Comparison of ENCODE assay signal across 26 cellular contexts in genomic region chr2:170369228-170369627, GRCh38.
"Had no signal": no experiment of that assay in that cellular context is flagged by ENCODE, and none has a peak within 500 bp of the region (broad histone marks: within the 10 kb centered on the region; RNA-seq: fewer than 3 reads in every experiment).

No MANE protein-coding gene starts in this region.

- H3K27ac ChIP-seq: coronary artery, esophagus muscularis mucosa, foreskin keratinocyte, gastroesophageal sphincter, heart left ventricle, hepatocyte, parathyroid adenoma, prostate gland, right atrium auricular region, sigmoid colon, testis, tibial artery had no signal

- H3K9me3 Mint-ChIP-seq: memory B cell; mesothelial cell of epicardium; naive B cell; natural killer cell treated with Interleukin-12 subunit alpha and Interleukin-12 subunit beta and Interleukin-15 and Interleukin-18, amount 100 ng/mL, for 72 hours; neural crest cell; stimulated activated memory B cell treated with anti-CD40 and anti-IgM and Interleukin-4, amounts not matched to agents 10 μg/mL and 1 μg/mL and 100 μg/mL, for 72 hours; type B pancreatic cell had no signal

- H3K36me3 ChIP-seq: esophagus muscularis mucosa, gastroesophageal sphincter, heart left ventricle, prostate gland, right atrium auricular region, sigmoid colon, tibial artery had no signal

- H3K27ac Mint-ChIP-seq: memory B cell; mesothelial cell of epicardium; naive B cell; natural killer cell treated with Interleukin-12 subunit alpha and Interleukin-12 subunit beta and Interleukin-15 and Interleukin-18, amount 100 ng/mL, for 72 hours; stimulated activated memory B cell treated with anti-CD40 and anti-IgM and Interleukin-4, amounts not matched to agents 10 μg/mL and 1 μg/mL and 100 μg/mL, for 72 hours; type B pancreatic cell had no signal

- H3K4me3 Mint-ChIP-seq: memory B cell; mesothelial cell of epicardium; naive B cell; neural crest cell; stimulated activated memory B cell treated with anti-CD40 and anti-IgM and Interleukin-4, amounts not matched to agents 10 μg/mL and 1 μg/mL and 100 μg/mL, for 72 hours; type B pancreatic cell had no signal

- H3K27me3 ChIP-seq: right atrium auricular region, testis had no signal

- H3K4me3 ChIP-seq: coronary artery, esophagus muscularis mucosa, gastroesophageal sphincter, heart left ventricle, hepatocyte, lung, mucosa of descending colon, prostate gland, right atrium auricular region, sigmoid colon, testis, tibial artery had no signal

- H3K4me2 ChIP-seq: hepatocyte had no signal

- H3K36me3 Mint-ChIP-seq: memory B cell; mesothelial cell of epicardium; naive B cell; natural killer cell treated with Interleukin-12 subunit alpha and Interleukin-12 subunit beta and Interleukin-15 and Interleukin-18, amount 100 ng/mL, for 72 hours; stimulated activated memory B cell treated with anti-CD40 and anti-IgM and Interleukin-4, amounts not matched to agents 10 μg/mL and 1 μg/mL and 100 μg/mL, for 72 hours; type B pancreatic cell had no signal

- DNase-seq: effector memory CD4-positive, alpha-beta T cell; foreskin keratinocyte; heart left ventricle; kidney; mucosa of descending colon; naive B cell; sigmoid colon; stimulated activated CD4-positive, alpha-beta T cell treated with anti-CD3 and anti-CD28 coated beads, Interleukin-4, amount 100 ng/mL, for 4 hours; stimulated activated naive CD8-positive, alpha-beta T cell treated with anti-CD3 and anti-CD28 coated beads, Interleukin-15, Interleukin-2, amounts not matched to agents 100 U/mL and 50 U/mL, for 24 hours; substantia nigra; testis; tibial artery had no signal

- H3K4me1 ChIP-seq: esophagus muscularis mucosa, foreskin keratinocyte, gastroesophageal sphincter, heart left ventricle, parathyroid adenoma, prostate gland, right atrium auricular region, sigmoid colon, testis, tibial artery had no signal

- H3K9ac ChIP-seq: parathyroid adenoma had no signal

- H3K4me1 Mint-ChIP-seq: mesothelial cell of epicardium had no signal

- H3K79me2 ChIP-seq: hepatocyte, parathyroid adenoma had no signal

- H3K9me3 ChIP-seq: esophagus muscularis mucosa, gastroesophageal sphincter, heart left ventricle, mucosa of descending colon, prostate gland, right atrium auricular region, sigmoid colon, testis, tibial artery had no signal

- H2AFZ ChIP-seq: hepatocyte, parathyroid adenoma had no signal

- ATAC-seq: foreskin keratinocyte; gastroesophageal sphincter; heart left ventricle; mucosa of descending colon; natural killer cell treated with Interleukin-12 subunit alpha and Interleukin-12 subunit beta and Interleukin-15 and Interleukin-18, amount 100 ng/mL, for 72 hours; stimulated activated memory B cell treated with anti-CD40 and anti-IgM and Interleukin-4, amounts not matched to agents 10 μg/mL and 1 μg/mL and 100 μg/mL, for 72 hours had no signal
